Comparison of ENCODE assay signal across 10 cellular contexts in the genomic region with DNA sequence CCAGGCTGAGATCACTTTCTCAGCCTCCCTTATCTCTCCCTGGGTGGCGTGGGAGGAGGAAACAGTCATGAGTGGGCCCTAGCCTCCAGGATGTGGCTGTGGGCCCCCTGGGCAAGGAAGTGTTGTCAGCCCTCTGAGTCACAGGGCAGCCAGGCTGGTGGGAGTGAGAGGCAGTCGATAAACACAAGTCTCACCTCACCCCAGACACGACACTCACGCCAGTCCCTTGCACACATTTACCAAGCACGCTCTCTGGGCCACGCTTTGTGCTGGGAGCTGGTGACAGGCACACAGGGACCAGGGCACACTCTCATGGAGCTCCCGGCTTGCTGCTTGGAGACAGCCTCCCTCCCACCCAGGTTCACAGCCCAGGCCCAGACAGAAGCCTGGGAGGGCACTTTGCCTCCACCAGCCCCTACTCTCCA.
DNase-seq lines count a peak whose midpoint lies in the region; ATAC-seq and TF ChIP-seq lines count a peak whose summit lies in the region.
"Had no signal": no experiment of that assay in that cellular context is flagged by ENCODE, and none has a peak within 500 bp of the region (broad histone marks: within the 10 kb centered on the region; RNA-seq: fewer than 3 reads in every experiment).

No MANE protein-coding gene starts in this region.

- peaks cover 98% of the 10 kb centered on the region for H3K27me3 ChIP-seq in WERI-Rb-1 (ENCODE audit: insufficient read depth, low read depth, severe bottlenecking)

- no peaks in the 10 kb centered on the region for H3K9me3 ChIP-seq in WERI-Rb-1 (ENCODE audit: severe bottlenecking)

- ATAC-seq in GM18867 (IDR thresholded peaks at IDR 0.05; ENCODE audit: unreplicated experiment), result no peak
- no peak for ATAC-seq in HG03108 (IDR thresholded peaks at IDR 0.05; ENCODE audit: unreplicated experiment)

- DNase-seq in EH (ENCODE audit: low read depth) (peak; percentile 79), cardiac fibroblast (ENCODE audit: low read depth in 2 of 2) (peak; percentile 67 to 74), WERI-Rb-1 (no peak), LoVo (ENCODE audit: low spot score) (no peak)
- DNase-seq in activated CD4-positive, alpha-beta T cell treated with anti-CD3 and anti-CD28 coated beads for 4 hours, result peak; percentile 41 to 64
- DNase-seq in stimulated activated CD4-positive, alpha-beta T cell treated with anti-CD3 and anti-CD28 coated beads, Interleukin-1b, Interleukin-23, amount 100 ng/mL, for 24 hours (ENCODE audit: low read depth in 4 of 4, low spot score in 1 of 4), result peak; percentile 13 to 43 (median 19)
- DNase-seq: PC-9 had no signal

- no peak overlapping the region for H3K27ac ChIP-seq in WERI-Rb-1
- H3K27ac ChIP-seq: PC-9 had no signal

- H3K36me3 ChIP-seq in WERI-Rb-1, result no peaks in the 10 kb centered on the region

- H3K4me3 ChIP-seq in cardiac fibroblast (replicated peaks in 1 of 2; ENCODE audit: low read depth in 2 of 2, low read length in 2 of 2) (no peak overlapping the region), WERI-Rb-1 (ENCODE audit: low read depth, low read length) (no peak overlapping the region)
- H3K4me3 ChIP-seq: PC-9, skin epidermis had no signal

- TF ChIP-seq CTCF in cardiac fibroblast (IDR thresholded peaks at IDR 0.05; ENCODE audit: low read depth, low read length), result no peak
- TF ChIP-seq CTCF in WERI-Rb-1 (IDR thresholded peaks at IDR 0.05; ENCODE audit: low read depth, low read length), result no peak

Comparison
In these comparisons a context has a peak if more than half of its experiments do, and no peak if none do; other contexts are left out.
1. DNase-seq: peak in EH (single experiment), activated CD4-positive, alpha-beta T cell treated with anti-CD3 and anti-CD28 coated beads for 4 hours (2 of 2), cardiac fibroblast (2 of 2) and stimulated activated CD4-positive, alpha-beta T cell treated with anti-CD3 and anti-CD28 coated beads, Interleukin-1b, Interleukin-23, amount 100 ng/mL, for 24 hours (4 of 4); none in WERI-Rb-1 (single experiment) and LoVo (single experiment).